8 cellular contexts compared by ENCODE assay signal in genomic region chr1:84141177-84142003, GRCh38. TPM values are rescaled to one million over a fixed set of nuclear protein-coding genes. Genes with fewer than 3 reads are reported as not detected.
A peak's percentile ranks its signal among the peaks of the same experiment; 100 is the strongest.
DNase-seq lines count a peak whose midpoint lies in the region; ATAC-seq and TF ChIP-seq lines count a peak whose summit lies in the region.

No MANE protein-coding gene starts in this region.

- H3K27ac Mint-ChIP-seq in activated T-helper 17 cell treated with anti-CD3 and anti-CD28 coated beads, Interleukin-2, amount 50 U/mL, for 72 hours: peak overlapping the region; percentile 18

- no peaks in the 10 kb centered on the region for H3K36me3 ChIP-seq in right lobe of liver

- TF ChIP-seq CTCF in C4-2B (conservative IDR thresholded peaks at IDR 0.05) (peak; percentile 84), right lobe of liver (IDR thresholded peaks at IDR 0.05) (peak; percentile 55 to 67 (median 60))

- H3K27ac ChIP-seq in C4-2B: no peak overlapping the region
- no peak overlapping the region for H3K27ac ChIP-seq in right lobe of liver

- intact Hi-C loops in right lobe of liver (cut with DNase I): loop anchor here in 1 of 2 donors (10.0 kb wide), 1 partner anchor 293 kb away; no protein-coding TSS in a partner anchor

- peak overlapping the region in 1 of 3 donors; percentile 4 for H3K4me3 ChIP-seq in right lobe of liver

- no peak for TF ChIP-seq POLR2A in right lobe of liver (IDR thresholded peaks at IDR 0.05)

- no peaks in the 10 kb centered on the region for H3K27me3 ChIP-seq in right lobe of liver

- H3K9me3 Mint-ChIP-seq in activated T-helper 17 cell treated with anti-CD3 and anti-CD28 coated beads, Interleukin-2, amount 50 U/mL, for 72 hours: no peaks in the 10 kb centered on the region

- ATAC-seq in activated T-helper 17 cell treated with anti-CD3 and anti-CD28 coated beads, Interleukin-2, amount 50 U/mL, for 72 hours (replicated peaks): no peak
- ATAC-seq in right lobe of liver (peak; percentile 41 to 72 (median 56)), GM21825 (IDR thresholded peaks at IDR 0.05; ENCODE audit: unreplicated experiment) (no peak)

- peaks cover 13% of the 10 kb centered on the region for H3K4me1 Mint-ChIP-seq in activated T-helper 17 cell treated with anti-CD3 and anti-CD28 coated beads, Interleukin-2, amount 50 U/mL, for 72 hours

- H3K36me3 Mint-ChIP-seq in activated T-helper 17 cell treated with anti-CD3 and anti-CD28 coated beads, Interleukin-2, amount 50 U/mL, for 72 hours (ENCODE audit: low read depth): peaks cover 3% of the 10 kb centered on the region

- DNase-seq in HT-29 (ENCODE audit: low spot score) (peak; percentile 41), right lobe of liver (no peak), T1000 (lab: John Stamatoyannopoulos, UW) (no peak), HuH-7.5 (ENCODE audit: low spot score) (no peak)
- DNase-seq in effector CD4-positive, alpha-beta T cell: no peak

- H3K9me3 ChIP-seq in right lobe of liver: peaks cover 0 to 4% (median 0%) of the 10 kb centered on the region in 4 donors

- no peaks in the 10 kb centered on the region for H3K4me1 ChIP-seq in right lobe of liver

- 30% methylated on average over 9 of the region's 9 CpGs for WGBS in right lobe of liver (ENCODE audit: insufficient coverage, low coverage, low lambda C conversion rate, missing lambda C conversion rate)

- no peaks in the 10 kb centered on the region for H3K27me3 Mint-ChIP-seq in activated T-helper 17 cell treated with anti-CD3 and anti-CD28 coated beads, Interleukin-2, amount 50 U/mL, for 72 hours

- no peak overlapping the region for H3K4me3 Mint-ChIP-seq in activated T-helper 17 cell treated with anti-CD3 and anti-CD28 coated beads, Interleukin-2, amount 50 U/mL, for 72 hours

RNA-seq across cellular contexts. Expression of gene PRKACB, which starts 2.7 kb away (rescaled TPM):
- 0.51 and 0.86 TPM in 2 replicates for total RNA-seq in HT-29 (2014; rRNA removed; shearing (Covaris generic))
- 10 to 100 TPM; 16.3 to 26.2 TPM for total RNA-seq in activated T-helper 17 cell treated with anti-CD3 and anti-CD28 coated beads, Interleukin-2, amount 50 U/mL, for 72 hours
- total RNA-seq in right lobe of liver: 10 to 100 TPM; 11.1 to 19.7 (median 15.6) TPM

Comparison
In these comparisons a context has a peak if more than half of its experiments do, and no peak if none do; other contexts are left out.
1. ATAC-seq: peak in right lobe of liver (4 of 4); none in activated T-helper 17 cell treated with anti-CD3 and anti-CD28 coated beads, Interleukin-2, amount 50 U/mL, for 72 hours (single experiment) and GM21825 (single experiment).